Comparison of ENCODE assay signal across 19 cellular contexts in the genomic region with DNA sequence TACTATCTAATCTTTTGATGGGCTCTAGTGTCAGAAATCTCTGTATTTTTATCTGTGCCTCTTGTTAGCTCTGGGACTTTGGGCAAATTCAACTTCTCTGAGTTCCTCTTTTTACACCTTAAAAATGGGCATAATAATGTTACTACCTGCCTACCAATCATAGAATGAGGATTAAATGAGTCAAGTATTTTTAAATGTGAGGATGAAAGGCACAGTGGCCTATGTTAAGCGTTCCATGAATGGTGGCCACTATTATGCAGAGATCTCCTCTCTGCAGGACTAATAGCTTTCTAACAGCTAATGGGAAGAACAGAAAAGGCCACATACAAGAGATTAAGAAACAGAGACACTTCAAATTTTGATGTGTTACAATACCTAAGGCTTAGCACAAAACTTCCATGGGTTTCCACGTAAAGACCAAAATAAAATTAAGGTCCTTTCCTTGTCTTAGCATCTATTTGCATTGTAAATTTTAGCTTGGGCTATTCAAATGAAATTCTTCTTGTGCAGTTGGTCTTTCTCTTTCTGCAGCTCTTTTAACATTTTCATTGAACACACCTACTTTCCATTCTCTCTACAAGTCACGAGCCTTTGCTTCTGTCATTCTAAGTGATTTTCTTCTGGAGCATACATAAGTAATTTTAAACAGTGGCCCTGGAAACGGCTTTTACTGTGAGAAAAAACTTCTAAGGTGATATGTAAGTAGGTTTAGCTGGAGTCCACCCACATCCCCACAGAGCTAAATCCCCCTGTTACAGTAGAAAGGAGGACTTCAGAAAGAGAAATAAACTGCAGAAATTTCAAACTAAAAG.
A peak's percentile ranks its signal among the peaks of the same experiment; 100 is the strongest.
DNase-seq lines count a peak whose midpoint lies in the region; ATAC-seq, FAIRE-seq and TF ChIP-seq lines count a peak whose summit lies in the region.
"Had no signal": no experiment of that assay in that cellular context is flagged by ENCODE, and none has a peak within 500 bp of the region (broad histone marks: within the 10 kb centered on the region; RNA-seq: fewer than 3 reads in every experiment).

No MANE protein-coding gene starts in this region.

- DNase-seq in GM18507 (ENCODE audit: extremely low spot score, insufficient read length, low read depth) (no peak), SK-N-DZ (ENCODE audit: low spot score) (no peak), omental fat pad (ENCODE audit: low spot score) (no peak)
- DNase-seq: BE2C; CD4-positive, alpha-beta T cell; GOT3; HFFc6; IMR-90; NCI-H1417 treated with DMSO at 0.1 percent for 48 hours; NCI-H1930; NCI-H226 had no signal

- no peaks in the 10 kb centered on the region for H3K27me3 ChIP-seq in HUES64 (ENCODE audit: insufficient read depth, low read length)
- H3K27me3 ChIP-seq in iPS-15b (ENCODE audit: control insufficient read depth, insufficient read depth, low read length) = no peaks in the 10 kb centered on the region
- H3K27me3 ChIP-seq: BE2C had no signal

- no peak for ATAC-seq in GM21576 (IDR thresholded peaks at IDR 0.05; ENCODE audit: unreplicated experiment)
- ATAC-seq in omental fat pad (ENCODE audit: low FRiP score) = no peak
- no peak for ATAC-seq in GM19455 (IDR thresholded peaks at IDR 0.05; ENCODE audit: unreplicated experiment)
- ATAC-seq: Right ventricle myocardium inferior had no signal

- no peaks in the 10 kb centered on the region for H3K36me3 ChIP-seq in HUES64 (ENCODE audit: insufficient read depth, low read length)
- no peaks in the 10 kb centered on the region for H3K36me3 ChIP-seq in iPS-15b (ENCODE audit: control insufficient read depth, insufficient read depth, low read length)
- H3K36me3 ChIP-seq: BE2C had no signal

- peak overlapping the region in 4 of 5 experiments; percentile 34 to 77 (median 49) for H3K27ac Mint-ChIP-seq in brain
- H3K27ac Mint-ChIP-seq: CD4-positive, alpha-beta T cell; HFFc6 had no signal

- peaks cover 3% of the 10 kb centered on the region for H3K27me3 Mint-ChIP-seq in brain
- H3K27me3 Mint-ChIP-seq: CD4-positive, alpha-beta T cell had no signal

- H3K4me3 Mint-ChIP-seq in brain = no peak overlapping the region
- H3K4me3 Mint-ChIP-seq: CD4-positive, alpha-beta T cell; HFFc6 had no signal

- TF ChIP-seq CTCF in brain (conservative IDR thresholded peaks at IDR 0.05) (no peak), omental fat pad (IDR thresholded peaks at IDR 0.05) (no peak)

- H3K4me1 ChIP-seq in HUES64 (ENCODE audit: insufficient read depth, low read length) = peaks cover 21% of the 10 kb centered on the region
- peaks cover 19% of the 10 kb centered on the region for H3K4me1 ChIP-seq in iPS-15b (ENCODE audit: control insufficient read depth, insufficient read depth, low read length)
- H3K4me1 ChIP-seq: BE2C had no signal

- FAIRE-seq in GM18507 (lab: Jason Lieb, UNC) = peak; percentile 46
- FAIRE-seq: A204.1, RCC 7860 had no signal

- no peaks in the 10 kb centered on the region for H3K9me3 ChIP-seq in HUES64 (ENCODE audit: insufficient read depth, low read depth, low read length)
- no peaks in the 10 kb centered on the region for H3K9me3 ChIP-seq in iPS-15b (ENCODE audit: control insufficient read depth, insufficient read depth, low read length)
- H3K9me3 ChIP-seq: BE2C had no signal

- H3K4me3 ChIP-seq in HUES64 (ENCODE audit: low read length) (no peak overlapping the region), iPS-15b (ENCODE audit: low read depth, low read length) (peak overlapping the region; percentile 9)

- H3K36me3 Mint-ChIP-seq in brain = no peaks in the 10 kb centered on the region

- peak overlapping the region; percentile 99 for H3K27ac ChIP-seq in HUES64 (ENCODE audit: low read depth, low read length)

- 0% methylated on average over 1 of the region's 4 CpGs for WGBS in HUES64

- H3K4me1 Mint-ChIP-seq in brain = peaks cover 6% of the 10 kb centered on the region

- H3K9ac ChIP-seq in HUES64 (ENCODE audit: low read depth, low read length) (peak overlapping the region; percentile 60), iPS-15b (ENCODE audit: low read depth, low read length) (peak overlapping the region; percentile 28)

- peaks cover 0 to 6% (median 4%) of the 10 kb centered on the region in 5 experiments for H3K9me3 Mint-ChIP-seq in brain
- H3K9me3 Mint-ChIP-seq: CD4-positive, alpha-beta T cell; HFFc6 had no signal
